In the genomic region with DNA sequence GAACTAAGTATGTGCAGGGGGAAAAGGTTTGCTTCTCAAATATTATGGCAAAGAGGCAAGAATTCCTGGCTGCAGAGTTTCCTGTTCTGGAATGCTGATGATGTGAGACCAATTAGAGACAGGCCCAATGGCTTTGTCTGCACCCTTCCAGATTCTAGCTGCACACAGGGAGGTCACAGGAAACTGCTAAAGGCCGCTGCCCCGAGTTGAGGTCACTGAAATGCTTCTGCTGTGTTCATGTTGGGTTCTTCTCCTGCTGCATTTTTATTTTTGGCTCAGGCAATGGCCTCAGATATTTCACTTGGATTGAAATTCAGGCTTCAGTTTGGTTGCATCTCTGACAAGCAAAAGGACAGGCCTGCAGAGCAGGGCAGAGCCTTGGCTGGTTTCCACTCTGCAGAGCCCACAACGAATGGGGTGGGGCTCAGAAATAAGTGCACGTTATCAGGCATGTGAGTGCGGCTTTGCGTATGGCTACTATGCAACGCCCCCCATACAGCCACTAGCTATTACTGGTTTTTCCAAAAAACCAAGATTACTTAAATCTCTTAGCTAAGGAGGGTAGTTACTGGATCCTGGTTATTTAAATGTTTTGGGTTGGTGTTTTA, we compare ENCODE assay signal across 15 cellular contexts.
DNase-seq lines count a peak whose midpoint lies in the region; ATAC-seq and TF ChIP-seq lines count a peak whose summit lies in the region.
"Had no signal": no experiment of that assay in that cellular context is flagged by ENCODE, and none has a peak within 500 bp of the region (broad histone marks: within the 10 kb centered on the region; RNA-seq: fewer than 3 reads in every experiment).

No MANE protein-coding gene starts in this region.

- H2BK12ac ChIP-seq in H9 (ENCODE audit: insufficient read length, low read depth, low read length) = no peak overlapping the region

- ATAC-seq in left colon = peak; percentile 47
- peak; percentile 63 for ATAC-seq in sciatic nerve
- ATAC-seq in GM18861 (IDR thresholded peaks at IDR 0.05; ENCODE audit: unreplicated experiment) = no peak
- no peak for ATAC-seq in naive thymus-derived CD8-positive, alpha-beta T cell
- ATAC-seq: activated CD8-positive, alpha-beta memory T cell treated with anti-CD3 and anti-CD28 coated beads, Interleukin-2, amount 10 ng/mL, durations not matched to agents 7 days and 5 days had no signal

- no peak overlapping the region for H3K4me2 ChIP-seq in H9 (ENCODE audit: insufficient read depth, insufficient read length, low read length)

- H3K23ac ChIP-seq in H9 (ENCODE audit: insufficient read length, low read depth, low read length) = no peak overlapping the region

- H4K5ac ChIP-seq in H9 (ENCODE audit: insufficient read length, low read depth, low read length) = no peak overlapping the region

- no peak overlapping the region for H3K14ac ChIP-seq in H9 (ENCODE audit: insufficient read depth, low read length)

- H4K20me1 ChIP-seq in H9 (ENCODE audit: control insufficient read depth, insufficient read depth, insufficient read length) = no peaks in the 10 kb centered on the region

- no peak overlapping the region for H2BK15ac ChIP-seq in H9 (ENCODE audit: low read depth, low read length)

- no peak overlapping the region for H3K56ac ChIP-seq in H9 (ENCODE audit: insufficient read length, low read depth, low read length)

- H3K18ac ChIP-seq in H9 (ENCODE audit: insufficient read length, low read depth, low read length) = no peak overlapping the region

- H2AK5ac ChIP-seq in H9 (ENCODE audit: insufficient read length, low read length) = no peak overlapping the region

- H3K4me3 ChIP-seq in choroid plexus epithelial cell (ENCODE audit: low read depth, low read length) = no peak overlapping the region

- H3K79me1 ChIP-seq in H9 (ENCODE audit: insufficient read depth, low read depth, low read length, poor library complexity, severe bottlenecking) = no peaks in the 10 kb centered on the region

- H3K27ac ChIP-seq in H9 (ENCODE audit: insufficient read length, low read depth, low read length) = no peak overlapping the region
- H3K27ac ChIP-seq: C4-2B had no signal

- H3K36me3 Mint-ChIP-seq in H9 (ENCODE audit: insufficient read depth in 1 of 3, low read depth in 3 of 3) = no peaks in the 10 kb centered on the region
- no peaks in the 10 kb centered on the region for H3K36me3 Mint-ChIP-seq in naive thymus-derived CD8-positive, alpha-beta T cell
- no peaks in the 10 kb centered on the region for H3K36me3 Mint-ChIP-seq in activated CD4-positive, alpha-beta T cell treated with anti-CD3 and anti-CD28 coated beads, Interleukin-2, amount 10 ng/mL, durations not matched to agents 24 days and 14 days (ENCODE audit: low read depth)
- H3K36me3 Mint-ChIP-seq: activated CD8-positive, alpha-beta memory T cell treated with anti-CD3 and anti-CD28 coated beads, Interleukin-2, amount 10 ng/mL, durations not matched to agents 7 days and 5 days; activated naive CD4-positive, alpha-beta T cell treated with anti-CD3 and anti-CD28 coated beads, Interleukin-2, amount 10 ng/mL, durations not matched to agents 7 days and 5 days had no signal

- POLR2A ChIA-PET in naive thymus-derived CD8-positive, alpha-beta T cell (lab: Charles Lee) = interaction anchor here (0.9 kb wide), 1 partner anchor 142 kb away, joined by 3 read pairs; no protein-coding TSS in a partner anchor

- no peak for TF ChIP-seq CTCF in H9 (conservative IDR thresholded peaks at IDR 0.05)
- TF ChIP-seq CTCF in choroid plexus epithelial cell (conservative IDR thresholded peaks at IDR 0.05; ENCODE audit: low read depth, low read length) = no peak

- H3K27me3 Mint-ChIP-seq in H9 (ENCODE audit: low read depth) = no peaks in the 10 kb centered on the region; the same call in 1 of the 2 replicates
- H3K27me3 Mint-ChIP-seq in naive thymus-derived CD8-positive, alpha-beta T cell = no peaks in the 10 kb centered on the region
- H3K27me3 Mint-ChIP-seq in activated CD4-positive, alpha-beta T cell treated with anti-CD3 and anti-CD28 coated beads, Interleukin-2, amount 10 ng/mL, durations not matched to agents 24 days and 14 days = no peaks in the 10 kb centered on the region
- H3K27me3 Mint-ChIP-seq: activated CD8-positive, alpha-beta memory T cell treated with anti-CD3 and anti-CD28 coated beads, Interleukin-2, amount 10 ng/mL, durations not matched to agents 7 days and 5 days; activated naive CD4-positive, alpha-beta T cell treated with anti-CD3 and anti-CD28 coated beads, Interleukin-2, amount 10 ng/mL, durations not matched to agents 7 days and 5 days had no signal

- H3K9ac ChIP-seq in H9 (ENCODE audit: extremely low read depth, insufficient read length, low read length) = no peak overlapping the region

- H2BK5ac ChIP-seq in H9 (ENCODE audit: insufficient read length, low read length) = no peak overlapping the region

- H4K91ac ChIP-seq in H9 (ENCODE audit: insufficient read length, low read depth, low read length) = no peak overlapping the region

- peak overlapping the region; percentile 69 to 91 (median 83); a peak in 5 of 7 replicates for H3K27ac Mint-ChIP-seq in H9
- H3K27ac Mint-ChIP-seq in naive thymus-derived CD8-positive, alpha-beta T cell = no peak overlapping the region
- H3K27ac Mint-ChIP-seq in activated CD4-positive, alpha-beta T cell treated with anti-CD3 and anti-CD28 coated beads, Interleukin-2, amount 10 ng/mL, durations not matched to agents 24 days and 14 days = no peak overlapping the region
- H3K27ac Mint-ChIP-seq: activated CD8-positive, alpha-beta memory T cell treated with anti-CD3 and anti-CD28 coated beads, Interleukin-2, amount 10 ng/mL, durations not matched to agents 7 days and 5 days; activated naive CD4-positive, alpha-beta T cell treated with anti-CD3 and anti-CD28 coated beads, Interleukin-2, amount 10 ng/mL, durations not matched to agents 7 days and 5 days had no signal

- peaks cover 28 to 35% of the 10 kb centered on the region in 2 experiments for H3K4me1 Mint-ChIP-seq in H9
- H3K4me1 Mint-ChIP-seq in naive thymus-derived CD8-positive, alpha-beta T cell = no peaks in the 10 kb centered on the region
- peaks cover 7% of the 10 kb centered on the region for H3K4me1 Mint-ChIP-seq in activated CD4-positive, alpha-beta T cell treated with anti-CD3 and anti-CD28 coated beads, Interleukin-2, amount 10 ng/mL, durations not matched to agents 24 days and 14 days

- H2AFZ ChIP-seq in H9 (ENCODE audit: low read length) = no peak overlapping the region

- no peak overlapping the region for H2BK20ac ChIP-seq in H9 (ENCODE audit: low read depth, low read length, poor library complexity, severe bottlenecking)

- no peaks in the 10 kb centered on the region for H3K9me3 Mint-ChIP-seq in H9
- no peaks in the 10 kb centered on the region for H3K9me3 Mint-ChIP-seq in naive thymus-derived CD8-positive, alpha-beta T cell
- H3K9me3 Mint-ChIP-seq in activated CD4-positive, alpha-beta T cell treated with anti-CD3 and anti-CD28 coated beads, Interleukin-2, amount 10 ng/mL, durations not matched to agents 24 days and 14 days = no peaks in the 10 kb centered on the region
- H3K9me3 Mint-ChIP-seq: activated naive CD4-positive, alpha-beta T cell treated with anti-CD3 and anti-CD28 coated beads, Interleukin-2, amount 10 ng/mL, durations not matched to agents 7 days and 5 days had no signal

- no peak overlapping the region for H4K8ac ChIP-seq in H9 (replicated peaks; ENCODE audit: insufficient read length, low read depth, low read length)

- no peak overlapping the region for H3K4me3 Mint-ChIP-seq in H9
- no peak overlapping the region for H3K4me3 Mint-ChIP-seq in naive thymus-derived CD8-positive, alpha-beta T cell
- H3K4me3 Mint-ChIP-seq in activated CD4-positive, alpha-beta T cell treated with anti-CD3 and anti-CD28 coated beads, Interleukin-2, amount 10 ng/mL, durations not matched to agents 24 days and 14 days = no peak overlapping the region
- H3K4me3 Mint-ChIP-seq: activated CD8-positive, alpha-beta memory T cell treated with anti-CD3 and anti-CD28 coated beads, Interleukin-2, amount 10 ng/mL, durations not matched to agents 7 days and 5 days; activated naive CD4-positive, alpha-beta T cell treated with anti-CD3 and anti-CD28 coated beads, Interleukin-2, amount 10 ng/mL, durations not matched to agents 7 days and 5 days had no signal

- no peaks in the 10 kb centered on the region for H3K27me3 ChIP-seq in H9 (ENCODE audit: insufficient read depth, low read length)

- no peaks in the 10 kb centered on the region for H3K79me2 ChIP-seq in H9 (ENCODE audit: insufficient read depth, low read length)

- DNase-seq in H9 (no peak), choroid plexus epithelial cell (ENCODE audit: low read depth) (peak; percentile 6), left colon (peak in 1 of 2 donors; percentile 56), sciatic nerve (ENCODE audit: low spot score) (no peak), NCI-H524 treated with DMSO at 0.1 percent for 48 hours (lab: John Stamatoyannopoulos, UW) (no peak)
- no peak for DNase-seq in naive thymus-derived CD8-positive, alpha-beta T cell
- no peak for DNase-seq in activated CD4-positive, alpha-beta T cell treated with anti-CD3 and anti-CD28 coated beads, Interleukin-2, amount 10 ng/mL, durations not matched to agents 24 days and 14 days
- DNase-seq: activated CD8-positive, alpha-beta memory T cell treated with anti-CD3 and anti-CD28 coated beads, Interleukin-2, amount 10 ng/mL, durations not matched to agents 7 days and 5 days; activated naive CD4-positive, alpha-beta T cell treated with anti-CD3 and anti-CD28 coated beads, Interleukin-2, amount 10 ng/mL, durations not matched to agents 7 days and 5 days; NCI-H2029 treated with DMSO at 0.1 percent for 48 hours; SHP77 treated with DMSO at 0.1 percent for 48 hours; stimulated activated naive CD4-positive, alpha-beta T cell; T1000 had no signal

- intact Hi-C loops in left colon (cut with DNase I, micrococcal nuclease) (no loop called here), sciatic nerve (cut with DNase I) (no loop called here)
- intact Hi-C loops in activated CD4-positive, alpha-beta T cell treated with anti-CD3 and anti-CD28 coated beads, Interleukin-2, amount 10 ng/mL, durations not matched to agents 24 days and 14 days (cut with micrococcal nuclease) = no loop called here

- H3K9me3 ChIP-seq in H9 (ENCODE audit: control insufficient read depth, low read depth, low read length) = no peaks in the 10 kb centered on the region

- no peak overlapping the region for H3T11ph ChIP-seq in H9 (ENCODE audit: low read length)

- WGBS in H9 (ENCODE audit: extremely low coverage, insufficient read length, low lambda C conversion rate) = no CpG with 5 or more reads among the region's 7 CpGs

- no peak overlapping the region for H2BK120ac ChIP-seq in H9 (ENCODE audit: low read depth, low read length, poor library complexity, severe bottlenecking)

- no peak overlapping the region for H3K4ac ChIP-seq in H9 (ENCODE audit: low read depth, low read length)

- H3K23me2 ChIP-seq in H9 (ENCODE audit: insufficient read length, low read depth, low read length, poor library complexity, severe bottlenecking) = no peaks in the 10 kb centered on the region

- peaks cover 2% of the 10 kb centered on the region; the same call in 1 of the 2 replicates for H3K4me1 ChIP-seq in H9 (ENCODE audit: insufficient read depth, low read length)

Comparison
In these comparisons a context has a peak if more than half of its experiments do, and no peak if none do; other contexts are left out.
1. H3K27ac Mint-ChIP-seq: peak in H9 (3 of 3); none in naive thymus-derived CD8-positive, alpha-beta T cell (0 of 10) and activated CD4-positive, alpha-beta T cell treated with anti-CD3 and anti-CD28 coated beads, Interleukin-2, amount 10 ng/mL, durations not matched to agents 24 days and 14 days (single experiment).
2. ATAC-seq: peak in left colon (single experiment) and sciatic nerve (single experiment); none in GM18861 (single experiment) and naive thymus-derived CD8-positive, alpha-beta T cell (0 of 2).